Comparison of ENCODE assay signal across 8 cellular contexts in genomic region chr17:43006639-43007551, GRCh38. TPM values are rescaled to one million over a fixed set of nuclear protein-coding genes. Genes with fewer than 3 reads are reported as not detected.
DNase-seq lines count a peak whose midpoint lies in the region; ATAC-seq and TF ChIP-seq lines count a peak whose summit lies in the region.

Gene IFI35, plus strand, starts transcription at chr17:43006784. Its CDS starts 164 bp downstream, at chr17:43006948.

- H3K27me3 ChIP-seq in kidney epithelial cell (ENCODE audit: control insufficient read depth, insufficient read depth, low read length): no peaks in the 10 kb centered on the region

- TF ChIP-seq CTCF in kidney epithelial cell (IDR thresholded peaks at IDR 0.05; ENCODE audit: insufficient read depth, low read length, poor library complexity, severe bottlenecking): peak; percentile 45

- peak; percentile 98 for ATAC-seq in central memory CD8-positive, alpha-beta T cell (replicated peaks; ENCODE audit: extremely low read depth, poor library complexity, severe bottlenecking)

- peak within 1 kb of the TSS; percentile 100 for H3K4me3 Mint-ChIP-seq in central memory CD8-positive, alpha-beta T cell

- no peaks in the 10 kb centered on the region for H3K27me3 Mint-ChIP-seq in central memory CD8-positive, alpha-beta T cell

- peak within 1 kb of the TSS; percentile 73 for H3K4me3 ChIP-seq in kidney epithelial cell (ENCODE audit: low read depth, low read length)

- POLR2A ChIA-PET in HEK293T (lab: Yijun Ruan, JAX): interaction anchor here (0.8 to 2.0 kb wide), 4 partner anchors 9 to 361 kb away, joined by 3 to 30 read pairs (median 4); partner anchors contain the start of genes BECN1 and RPL27

- H3K36me3 Mint-ChIP-seq in central memory CD8-positive, alpha-beta T cell (ENCODE audit: insufficient read depth): peaks cover 32% of the 10 kb centered on the region

- H3K4me1 Mint-ChIP-seq in central memory CD8-positive, alpha-beta T cell: peaks cover 16% of the 10 kb centered on the region

- no peaks in the 10 kb centered on the region for H3K36me3 ChIP-seq in kidney epithelial cell (ENCODE audit: control insufficient read depth, insufficient read depth, low read length)

- CTCF ChIA-PET in HEK293T (lab: Yijun Ruan, JAX): no interaction called here

- H3K27ac Mint-ChIP-seq in central memory CD8-positive, alpha-beta T cell (ENCODE audit: low read depth): peak within 1 kb of the TSS; percentile 96

- DNase-seq in GDM1 (lab: John Stamatoyannopoulos, UW) (peak; percentile 70), HEK293T (ENCODE audit: extremely low spot score) (peak; percentile 49), NCI-H2171 treated with DMSO at 0.1 percent for 48 hours (lab: John Stamatoyannopoulos, UW) (peak; percentile 48), kidney epithelial cell (ENCODE audit: low read depth) (peak; percentile 56), NCI-H510A treated with DMSO at 0.1 percent for 48 hours (lab: John Stamatoyannopoulos, UW) (no peak)
- peak; percentile 83 for DNase-seq in activated CD4-positive, alpha-beta T cell treated with anti-CD3 and anti-CD28 coated beads for 1 hour
- peak; percentile 66 to 72 for DNase-seq in central memory CD8-positive, alpha-beta T cell (ENCODE audit: low spot score in 2 of 2)
- DNase-seq in stimulated activated CD4-positive, alpha-beta T cell treated with anti-CD3 and anti-CD28 coated beads, Interleukin-1b, Interleukin-23, amount 100 ng/mL, for 24 hours (ENCODE audit: low read depth in 4 of 4, low spot score in 1 of 4): peak; percentile 50 to 77 (median 65)

- no peaks in the 10 kb centered on the region for H3K9me3 Mint-ChIP-seq in central memory CD8-positive, alpha-beta T cell

TF ChIP-seq in HEK293T, 16 proteins besides CTCF, POLR2A, EP300 and RAD21:
- TF ChIP-seq, protein P1, sequence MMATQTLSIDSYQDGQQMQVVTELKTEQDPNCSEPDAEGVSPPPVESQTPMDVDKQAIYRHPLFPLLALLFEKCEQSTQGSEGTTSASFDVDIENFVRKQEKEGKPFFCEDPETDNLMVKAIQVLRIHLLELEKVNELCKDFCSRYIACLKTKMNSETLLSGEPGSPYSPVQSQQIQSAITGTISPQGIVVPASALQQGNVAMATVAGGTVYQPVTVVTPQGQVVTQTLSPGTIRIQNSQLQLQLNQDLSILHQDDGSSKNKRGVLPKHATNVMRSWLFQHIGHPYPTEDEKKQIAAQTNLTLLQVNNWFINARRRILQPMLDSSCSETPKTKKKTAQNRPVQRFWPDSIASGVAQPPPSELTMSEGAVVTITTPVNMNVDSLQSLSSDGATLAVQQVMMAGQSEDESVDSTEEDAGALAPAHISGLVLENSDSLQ (IDR thresholded peaks at IDR 0.05): no peak

RNA-seq across cellular contexts. Expression of gene IFI35, which starts in this region (rescaled TPM):
- total RNA-seq in kidney epithelial cell: 9.7 and 11.5 TPM in 2 replicates
